10 cellular contexts compared by ENCODE assay signal in genomic region chr10:124677871-124678565, GRCh38.
DNase-seq lines count a peak whose midpoint lies in the region; ATAC-seq and TF ChIP-seq lines count a peak whose summit lies in the region.
"Had no signal": no experiment of that assay in that cellular context is flagged by ENCODE, and none has a peak within 500 bp of the region (broad histone marks: within the 10 kb centered on the region; RNA-seq: fewer than 3 reads in every experiment).

No MANE protein-coding gene starts in this region.

- TF ChIP-seq POLR2A in spleen (IDR thresholded peaks at IDR 0.05): no peak

- peaks cover 40% of the 10 kb centered on the region for H3K36me3 Mint-ChIP-seq in T-helper 1 cell treated with Interleukin-12 subunit alpha and Interleukin-12 subunit beta and Interleukin-4 antibody, amounts not matched to agents 30 μg/mL and 1 μg/mL, for 36 hours (ENCODE audit: low read depth)
- peaks cover 49% of the 10 kb centered on the region for H3K36me3 Mint-ChIP-seq in activated T-helper 1 cell treated with anti-CD3 and anti-CD28 coated beads, Interleukin-12 subunit alpha, Interleukin-12 subunit beta, Interleukin-2, Interleukin-4 antibody, amounts not matched to agents 30 ng/mL and 10 ng/mL and 1 ng/mL, durations not matched to agents 14 hours and 24 hours and 36 hours (ENCODE audit: low read depth)

- intact Hi-C loops in activated T-helper 1 cell treated with anti-CD3 and anti-CD28 coated beads, Interleukin-12 subunit alpha, Interleukin-12 subunit beta, Interleukin-2, Interleukin-4 antibody, amounts not matched to agents 30 ng/mL and 10 ng/mL and 1 ng/mL, durations not matched to agents 14 hours and 24 hours and 36 hours (cut with micrococcal nuclease): no loop called here
- intact Hi-C loops in left ventricle myocardium inferior (cut with micrococcal nuclease): no loop called here
- intact Hi-C loops in spleen (cut with DNase I; ENCODE audit: low total_unique reads): no loop called here

- peak overlapping the region; percentile 11 for H3K27ac Mint-ChIP-seq in T-helper 1 cell treated with Interleukin-12 subunit alpha and Interleukin-12 subunit beta and Interleukin-4 antibody, amounts not matched to agents 30 μg/mL and 1 μg/mL, for 36 hours
- H3K27ac Mint-ChIP-seq in activated T-helper 1 cell treated with anti-CD3 and anti-CD28 coated beads, Interleukin-12 subunit alpha, Interleukin-12 subunit beta, Interleukin-2, Interleukin-4 antibody, amounts not matched to agents 30 ng/mL and 10 ng/mL and 1 ng/mL, durations not matched to agents 14 hours and 24 hours and 36 hours: peak overlapping the region; percentile 73

- H3K4me3 Mint-ChIP-seq in T-helper 1 cell treated with Interleukin-12 subunit alpha and Interleukin-12 subunit beta and Interleukin-4 antibody, amounts not matched to agents 30 μg/mL and 1 μg/mL, for 36 hours: no peak overlapping the region
- peak overlapping the region; percentile 21 for H3K4me3 Mint-ChIP-seq in activated T-helper 1 cell treated with anti-CD3 and anti-CD28 coated beads, Interleukin-12 subunit alpha, Interleukin-12 subunit beta, Interleukin-2, Interleukin-4 antibody, amounts not matched to agents 30 ng/mL and 10 ng/mL and 1 ng/mL, durations not matched to agents 14 hours and 24 hours and 36 hours

- DNase-seq in T-helper 1 cell: no peak
- DNase-seq in activated T-helper 1 cell treated with anti-CD3 and anti-CD28 coated beads, Interleukin-12 subunit alpha, Interleukin-12 subunit beta, Interleukin-2, Interleukin-4 antibody, amounts not matched to agents 30 ng/mL and 10 ng/mL and 1 ng/mL, durations not matched to agents 14 hours and 24 hours and 36 hours (ENCODE audit: low spot score): no peak
- peak; percentile 67 for DNase-seq in left ventricle myocardium inferior
- peak; percentile 74 for DNase-seq in spleen
- DNase-seq in stimulated activated CD4-positive, alpha-beta T cell treated with anti-CD3 and anti-CD28 coated beads, Interleukin-1b, Interleukin-23, amount 100 ng/mL, for 48 hours: no peak
- DNase-seq: PC-9 had no signal

- H3K9me3 Mint-ChIP-seq in T-helper 1 cell treated with Interleukin-12 subunit alpha and Interleukin-12 subunit beta and Interleukin-4 antibody, amounts not matched to agents 30 μg/mL and 1 μg/mL, for 36 hours: no peaks in the 10 kb centered on the region
- H3K9me3 Mint-ChIP-seq in activated T-helper 1 cell treated with anti-CD3 and anti-CD28 coated beads, Interleukin-12 subunit alpha, Interleukin-12 subunit beta, Interleukin-2, Interleukin-4 antibody, amounts not matched to agents 30 ng/mL and 10 ng/mL and 1 ng/mL, durations not matched to agents 14 hours and 24 hours and 36 hours: no peaks in the 10 kb centered on the region

- H3K4me1 Mint-ChIP-seq in T-helper 1 cell treated with Interleukin-12 subunit alpha and Interleukin-12 subunit beta and Interleukin-4 antibody, amounts not matched to agents 30 μg/mL and 1 μg/mL, for 36 hours (ENCODE audit: low read depth): peaks cover 39% of the 10 kb centered on the region
- H3K4me1 Mint-ChIP-seq in activated T-helper 1 cell treated with anti-CD3 and anti-CD28 coated beads, Interleukin-12 subunit alpha, Interleukin-12 subunit beta, Interleukin-2, Interleukin-4 antibody, amounts not matched to agents 30 ng/mL and 10 ng/mL and 1 ng/mL, durations not matched to agents 14 hours and 24 hours and 36 hours (ENCODE audit: low read depth): peaks cover 42% of the 10 kb centered on the region

- WGBS in spleen, 5 donors: 62 to 83% (median 68%) methylated on average over 9 of the region's 9 CpGs

- peak overlapping the region; percentile 56 for H3K4me3 ChIP-seq in left ventricle myocardium inferior
- H3K4me3 ChIP-seq in spleen: peak overlapping the region in 1 of 8 donors; percentile 38
- H3K4me3 ChIP-seq: PC-9 had no signal

- H3K4me1 ChIP-seq in left ventricle myocardium inferior: peaks cover 100% of the 10 kb centered on the region
- H3K4me1 ChIP-seq in spleen: peaks cover 68 to 100% (median 99%) of the 10 kb centered on the region in 6 donors

- H3K36me3 ChIP-seq in left ventricle myocardium inferior (peaks cover 21% of the 10 kb centered on the region), spleen (peaks cover 6 to 93% (median 20%) of the 10 kb centered on the region in 6 donors)

- ATAC-seq in HG03196 (IDR thresholded peaks at IDR 0.05; ENCODE audit: unreplicated experiment) (no peak), HG02798 (IDR thresholded peaks at IDR 0.05; ENCODE audit: poor library complexity, unreplicated experiment) (no peak)

- TF ChIP-seq CTCF in left ventricle myocardium inferior (IDR thresholded peaks at IDR 0.05; ENCODE audit: borderline replicate concordance) (no peak), spleen (IDR thresholded peaks at IDR 0.05 in 8 of 11, conservative IDR thresholded peaks at IDR 0.05 in 3 of 11) (no peak)

- no peaks in the 10 kb centered on the region for H3K9me3 ChIP-seq in left ventricle myocardium inferior (replicated peaks)
- no peaks in the 10 kb centered on the region for H3K9me3 ChIP-seq in spleen

- H3K27me3 ChIP-seq in left ventricle myocardium inferior (ENCODE audit: low read depth) (no peaks in the 10 kb centered on the region), spleen (replicated peaks in 1 of 7) (no peaks in the 10 kb centered on the region)

- peak overlapping the region; percentile 95 for H3K27ac ChIP-seq in left ventricle myocardium inferior (replicated peaks)
- peak overlapping the region; percentile 37 to 89 (median 68) for H3K27ac ChIP-seq in spleen
- H3K27ac ChIP-seq: KMS-11, PC-9 had no signal

- H3K27me3 Mint-ChIP-seq in T-helper 1 cell treated with Interleukin-12 subunit alpha and Interleukin-12 subunit beta and Interleukin-4 antibody, amounts not matched to agents 30 μg/mL and 1 μg/mL, for 36 hours (ENCODE audit: low read depth): no peaks in the 10 kb centered on the region
- H3K27me3 Mint-ChIP-seq in activated T-helper 1 cell treated with anti-CD3 and anti-CD28 coated beads, Interleukin-12 subunit alpha, Interleukin-12 subunit beta, Interleukin-2, Interleukin-4 antibody, amounts not matched to agents 30 ng/mL and 10 ng/mL and 1 ng/mL, durations not matched to agents 14 hours and 24 hours and 36 hours (ENCODE audit: insufficient read depth): peaks cover under 1% of the 10 kb centered on the region

Comparison
In these comparisons a context has a peak if more than half of its experiments do, and no peak if none do; other contexts are left out.
1. DNase-seq: peak in left ventricle myocardium inferior (single experiment) and spleen (single experiment); none in T-helper 1 cell (0 of 5), activated T-helper 1 cell treated with anti-CD3 and anti-CD28 coated beads, Interleukin-12 subunit alpha, Interleukin-12 subunit beta, Interleukin-2, Interleukin-4 antibody, amounts not matched to agents 30 ng/mL and 10 ng/mL and 1 ng/mL, durations not matched to agents 14 hours and 24 hours and 36 hours (single experiment) and stimulated activated CD4-positive, alpha-beta T cell treated with anti-CD3 and anti-CD28 coated beads, Interleukin-1b, Interleukin-23, amount 100 ng/mL, for 48 hours (single experiment).